ENCODE assay signal across 15 cellular contexts in genomic region chr17:2008332-2009126, GRCh38. TPM values are rescaled to one million over a fixed set of nuclear protein-coding genes. Genes with fewer than 3 reads are reported as not detected.
"Had no signal": no experiment of that assay in that cellular context is flagged by ENCODE, and none has a peak within 500 bp of the region (broad histone marks: within the 10 kb centered on the region; RNA-seq: fewer than 3 reads in every experiment).

No MANE protein-coding gene starts in this region.

- H3K9me3 Mint-ChIP-seq: activated CD4-positive, alpha-beta T cell treated with anti-CD3 and anti-CD28 coated beads, Interleukin-2, amount 10 ng/mL, durations not matched to agents 24 days and 14 days; activated T-helper 2 cell treated with anti-CD3 and anti-CD28 coated beads, Interferon-gamma antibody, Interleukin-2, Interleukin-4, amounts not matched to agents 10 μg/mL and 5 μg/mL and 100 μg/mL, durations not matched to agents 14 hours and 24 hours and 36 hours; dendritic cell treated with granulocyte-macrophage colony-stimulating factor and Interleukin-4, amounts not matched to agents 40 ng/mL and 50 ng/mL, for 4 days; effector memory CD8-positive, alpha-beta T cell; stimulated activated effector memory CD8-positive, alpha-beta T cell treated with anti-CD3 and anti-CD28 coated beads, Interleukin-12 subunit alpha, Interleukin-12 subunit beta, amount 100 ng/mL, for 72 hours; T-cell; WTC11 had no signal

- H3K9me3 ChIP-seq: adrenal gland, right atrium auricular region, upper lobe of left lung had no signal

- H3K36me3 Mint-ChIP-seq: stimulated activated effector memory CD8-positive, alpha-beta T cell treated with anti-CD3 and anti-CD28 coated beads, Interleukin-12 subunit alpha, Interleukin-12 subunit beta, amount 100 ng/mL, for 72 hours; T-cell; WTC11 had no signal

- H3K4me3 Mint-ChIP-seq: activated CD4-positive, alpha-beta T cell treated with anti-CD3 and anti-CD28 coated beads, Interleukin-2, amount 10 ng/mL, durations not matched to agents 24 days and 14 days; dendritic cell treated with granulocyte-macrophage colony-stimulating factor and Interleukin-4, amounts not matched to agents 40 ng/mL and 50 ng/mL, for 4 days; effector memory CD8-positive, alpha-beta T cell; stimulated activated effector memory CD8-positive, alpha-beta T cell treated with anti-CD3 and anti-CD28 coated beads, Interleukin-12 subunit alpha, Interleukin-12 subunit beta, amount 100 ng/mL, for 72 hours; T-cell; WTC11 had no signal

- H3K27ac Mint-ChIP-seq: activated CD4-positive, alpha-beta T cell treated with anti-CD3 and anti-CD28 coated beads, Interleukin-2, amount 10 ng/mL, durations not matched to agents 24 days and 14 days; activated T-helper 2 cell treated with anti-CD3 and anti-CD28 coated beads, Interferon-gamma antibody, Interleukin-2, Interleukin-4, amounts not matched to agents 10 μg/mL and 5 μg/mL and 100 μg/mL, durations not matched to agents 14 hours and 24 hours and 36 hours; dendritic cell treated with granulocyte-macrophage colony-stimulating factor and Interleukin-4, amounts not matched to agents 40 ng/mL and 50 ng/mL, for 4 days; effector memory CD8-positive, alpha-beta T cell; stimulated activated effector memory CD8-positive, alpha-beta T cell treated with anti-CD3 and anti-CD28 coated beads, Interleukin-12 subunit alpha, Interleukin-12 subunit beta, amount 100 ng/mL, for 72 hours; T-cell; WTC11 had no signal

- H3K27me3 ChIP-seq: adrenal gland, right atrium auricular region, upper lobe of left lung had no signal

- H3K4me3 ChIP-seq: adrenal gland, right atrium auricular region, skin epidermis, upper lobe of left lung had no signal

- H3K36me3 ChIP-seq: adrenal gland, right atrium auricular region, upper lobe of left lung had no signal

- H3K27ac ChIP-seq: adrenal gland, right atrium auricular region, skin epidermis, upper lobe of left lung had no signal

- H3K4me1 Mint-ChIP-seq: activated CD4-positive, alpha-beta T cell treated with anti-CD3 and anti-CD28 coated beads, Interleukin-2, amount 10 ng/mL, durations not matched to agents 24 days and 14 days; stimulated activated effector memory CD8-positive, alpha-beta T cell treated with anti-CD3 and anti-CD28 coated beads, Interleukin-12 subunit alpha, Interleukin-12 subunit beta, amount 100 ng/mL, for 72 hours; T-cell had no signal

- ATAC-seq: effector memory CD8-positive, alpha-beta T cell; stimulated activated effector memory CD8-positive, alpha-beta T cell treated with anti-CD3 and anti-CD28 coated beads, Interleukin-12 subunit alpha, Interleukin-12 subunit beta, amount 100 ng/mL, for 72 hours; T-cell; WTC11 had no signal

- DNase-seq: activated CD4-positive, alpha-beta T cell treated with anti-CD3 and anti-CD28 coated beads, Interleukin-2, amount 10 ng/mL, durations not matched to agents 24 days and 14 days; activated naive CD4-positive, alpha-beta T cell treated with anti-CD3 and anti-CD28 coated beads, Interleukin-2, amount 50 U/mL, for 16 hours; adrenal gland; effector memory CD8-positive, alpha-beta T cell; erythroblast; posterior cingulate gyrus; T-cell; upper lobe of left lung had no signal

RNA-seq across cellular contexts. Expression of gene RTN4RL1, which starts 16.6 kb away (rescaled TPM):
- total RNA-seq: kidney epithelial cell had no signal
